1 cellular context compared by ENCODE assay signal in the genomic region with DNA sequence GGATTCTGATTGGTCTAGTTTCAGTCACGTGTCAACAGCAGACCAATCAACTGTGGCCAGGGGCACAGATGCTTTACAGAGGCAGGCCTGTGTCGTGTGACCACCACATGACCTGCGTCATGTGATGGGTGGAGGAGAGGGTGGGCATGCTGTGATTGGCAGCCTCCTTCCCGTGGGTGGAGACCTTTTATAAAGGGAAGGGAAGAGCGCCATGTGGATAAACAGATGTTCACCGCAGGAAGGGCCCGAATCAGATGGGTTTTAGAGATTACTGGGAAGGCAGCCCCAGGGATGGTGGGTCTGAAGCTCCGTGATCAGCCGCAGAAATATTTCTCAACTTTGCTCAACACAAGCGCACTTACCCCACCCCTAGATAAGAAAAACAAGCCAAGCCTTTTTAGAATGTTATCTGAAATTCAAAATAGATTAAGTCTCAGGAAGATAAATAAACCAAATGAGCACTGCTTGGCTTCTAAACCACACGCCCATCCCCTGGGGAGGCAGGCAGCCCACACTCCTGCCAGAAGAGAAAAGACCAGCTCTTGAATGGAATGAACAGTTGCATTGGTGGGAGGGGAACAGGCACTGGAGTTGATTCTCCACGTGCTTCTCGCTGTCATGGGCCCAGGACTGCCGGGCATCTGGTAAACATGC.
TF ChIP-seq lines count a peak whose summit lies in the region.

No MANE protein-coding gene starts in this region.

TF ChIP-seq in K562, 482 proteins besides CTCF, POLR2A, EP300 and RAD21 (continued from another document and continues in another):
- TF ChIP-seq, protein P1, sequence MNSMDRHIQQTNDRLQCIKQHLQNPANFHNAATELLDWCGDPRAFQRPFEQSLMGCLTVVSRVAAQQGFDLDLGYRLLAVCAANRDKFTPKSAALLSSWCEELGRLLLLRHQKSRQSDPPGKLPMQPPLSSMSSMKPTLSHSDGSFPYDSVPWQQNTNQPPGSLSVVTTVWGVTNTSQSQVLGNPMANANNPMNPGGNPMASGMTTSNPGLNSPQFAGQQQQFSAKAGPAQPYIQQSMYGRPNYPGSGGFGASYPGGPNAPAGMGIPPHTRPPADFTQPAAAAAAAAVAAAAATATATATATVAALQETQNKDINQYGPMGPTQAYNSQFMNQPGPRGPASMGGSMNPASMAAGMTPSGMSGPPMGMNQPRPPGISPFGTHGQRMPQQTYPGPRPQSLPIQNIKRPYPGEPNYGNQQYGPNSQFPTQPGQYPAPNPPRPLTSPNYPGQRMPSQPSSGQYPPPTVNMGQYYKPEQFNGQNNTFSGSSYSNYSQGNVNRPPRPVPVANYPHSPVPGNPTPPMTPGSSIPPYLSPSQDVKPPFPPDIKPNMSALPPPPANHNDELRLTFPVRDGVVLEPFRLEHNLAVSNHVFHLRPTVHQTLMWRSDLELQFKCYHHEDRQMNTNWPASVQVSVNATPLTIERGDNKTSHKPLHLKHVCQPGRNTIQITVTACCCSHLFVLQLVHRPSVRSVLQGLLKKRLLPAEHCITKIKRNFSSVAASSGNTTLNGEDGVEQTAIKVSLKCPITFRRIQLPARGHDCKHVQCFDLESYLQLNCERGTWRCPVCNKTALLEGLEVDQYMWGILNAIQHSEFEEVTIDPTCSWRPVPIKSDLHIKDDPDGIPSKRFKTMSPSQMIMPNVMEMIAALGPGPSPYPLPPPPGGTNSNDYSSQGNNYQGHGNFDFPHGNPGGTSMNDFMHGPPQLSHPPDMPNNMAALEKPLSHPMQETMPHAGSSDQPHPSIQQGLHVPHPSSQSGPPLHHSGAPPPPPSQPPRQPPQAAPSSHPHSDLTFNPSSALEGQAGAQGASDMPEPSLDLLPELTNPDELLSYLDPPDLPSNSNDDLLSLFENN (IDR thresholded peaks at IDR 0.05; ENCODE audit: low read depth in 2 of 2, low read length in 2 of 2), result peak in 1 of 2 experiments; percentile 58; a peak in 1 of 4 replicates
- peak; percentile 83 for TF ChIP-seq FOS (IDR thresholded peaks at IDR 0.05; ENCODE audit: extremely low read depth, insufficient read length)
- no peak for TF ChIP-seq ZNF41 (CRISPR knock-in tag; conservative IDR thresholded peaks at IDR 0.05)
- TF ChIP-seq EGR1 (conservative IDR thresholded peaks at IDR 0.05), result peak; percentile 62; the same call in 1 of the 2 replicates
- TF ChIP-seq HDAC6 (IDR thresholded peaks at IDR 0.05; ENCODE audit: low read depth, low read length), result no peak
- TF ChIP-seq ZNF695 (CRISPR knock-in tag; IDR thresholded peaks at IDR 0.05), result no peak
- no peak for TF ChIP-seq ZNF124 (CRISPR knock-in tag; IDR thresholded peaks at IDR 0.05)
- peak; percentile 95 for TF ChIP-seq CBFA2T2 (conservative IDR thresholded peaks at IDR 0.05)
- TF ChIP-seq MXI1 (IDR thresholded peaks at IDR 0.05; ENCODE audit: low read depth, low read length), result no peak
- TF ChIP-seq, protein P2, sequence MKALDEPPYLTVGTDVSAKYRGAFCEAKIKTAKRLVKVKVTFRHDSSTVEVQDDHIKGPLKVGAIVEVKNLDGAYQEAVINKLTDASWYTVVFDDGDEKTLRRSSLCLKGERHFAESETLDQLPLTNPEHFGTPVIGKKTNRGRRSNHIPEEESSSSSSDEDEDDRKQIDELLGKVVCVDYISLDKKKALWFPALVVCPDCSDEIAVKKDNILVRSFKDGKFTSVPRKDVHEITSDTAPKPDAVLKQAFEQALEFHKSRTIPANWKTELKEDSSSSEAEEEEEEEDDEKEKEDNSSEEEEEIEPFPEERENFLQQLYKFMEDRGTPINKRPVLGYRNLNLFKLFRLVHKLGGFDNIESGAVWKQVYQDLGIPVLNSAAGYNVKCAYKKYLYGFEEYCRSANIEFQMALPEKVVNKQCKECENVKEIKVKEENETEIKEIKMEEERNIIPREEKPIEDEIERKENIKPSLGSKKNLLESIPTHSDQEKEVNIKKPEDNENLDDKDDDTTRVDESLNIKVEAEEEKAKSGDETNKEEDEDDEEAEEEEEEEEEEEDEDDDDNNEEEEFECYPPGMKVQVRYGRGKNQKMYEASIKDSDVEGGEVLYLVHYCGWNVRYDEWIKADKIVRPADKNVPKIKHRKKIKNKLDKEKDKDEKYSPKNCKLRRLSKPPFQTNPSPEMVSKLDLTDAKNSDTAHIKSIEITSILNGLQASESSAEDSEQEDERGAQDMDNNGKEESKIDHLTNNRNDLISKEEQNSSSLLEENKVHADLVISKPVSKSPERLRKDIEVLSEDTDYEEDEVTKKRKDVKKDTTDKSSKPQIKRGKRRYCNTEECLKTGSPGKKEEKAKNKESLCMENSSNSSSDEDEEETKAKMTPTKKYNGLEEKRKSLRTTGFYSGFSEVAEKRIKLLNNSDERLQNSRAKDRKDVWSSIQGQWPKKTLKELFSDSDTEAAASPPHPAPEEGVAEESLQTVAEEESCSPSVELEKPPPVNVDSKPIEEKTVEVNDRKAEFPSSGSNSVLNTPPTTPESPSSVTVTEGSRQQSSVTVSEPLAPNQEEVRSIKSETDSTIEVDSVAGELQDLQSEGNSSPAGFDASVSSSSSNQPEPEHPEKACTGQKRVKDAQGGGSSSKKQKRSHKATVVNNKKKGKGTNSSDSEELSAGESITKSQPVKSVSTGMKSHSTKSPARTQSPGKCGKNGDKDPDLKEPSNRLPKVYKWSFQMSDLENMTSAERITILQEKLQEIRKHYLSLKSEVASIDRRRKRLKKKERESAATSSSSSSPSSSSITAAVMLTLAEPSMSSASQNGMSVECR (CRISPR knock-in tag; IDR thresholded peaks at IDR 0.05), result no peak
- no peak for TF ChIP-seq NR2F6 (CRISPR knock-in tag; IDR thresholded peaks at IDR 0.05)
- TF ChIP-seq, protein P3, sequence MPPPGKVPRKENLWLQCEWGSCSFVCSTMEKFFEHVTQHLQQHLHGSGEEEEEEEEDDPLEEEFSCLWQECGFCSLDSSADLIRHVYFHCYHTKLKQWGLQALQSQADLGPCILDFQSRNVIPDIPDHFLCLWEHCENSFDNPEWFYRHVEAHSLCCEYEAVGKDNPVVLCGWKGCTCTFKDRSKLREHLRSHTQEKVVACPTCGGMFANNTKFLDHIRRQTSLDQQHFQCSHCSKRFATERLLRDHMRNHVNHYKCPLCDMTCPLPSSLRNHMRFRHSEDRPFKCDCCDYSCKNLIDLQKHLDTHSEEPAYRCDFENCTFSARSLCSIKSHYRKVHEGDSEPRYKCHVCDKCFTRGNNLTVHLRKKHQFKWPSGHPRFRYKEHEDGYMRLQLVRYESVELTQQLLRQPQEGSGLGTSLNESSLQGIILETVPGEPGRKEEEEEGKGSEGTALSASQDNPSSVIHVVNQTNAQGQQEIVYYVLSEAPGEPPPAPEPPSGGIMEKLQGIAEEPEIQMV (tag; conservative IDR thresholded peaks at IDR 0.05; ENCODE audit: low read depth), result no peak
- TF ChIP-seq BCL6 (CRISPR knock-in tag; IDR thresholded peaks at IDR 0.05), result no peak
- no peak for TF ChIP-seq SMC3 (conservative IDR thresholded peaks at IDR 0.05; ENCODE audit: insufficient read depth, low read depth, low read length)
- TF ChIP-seq, protein P4, sequence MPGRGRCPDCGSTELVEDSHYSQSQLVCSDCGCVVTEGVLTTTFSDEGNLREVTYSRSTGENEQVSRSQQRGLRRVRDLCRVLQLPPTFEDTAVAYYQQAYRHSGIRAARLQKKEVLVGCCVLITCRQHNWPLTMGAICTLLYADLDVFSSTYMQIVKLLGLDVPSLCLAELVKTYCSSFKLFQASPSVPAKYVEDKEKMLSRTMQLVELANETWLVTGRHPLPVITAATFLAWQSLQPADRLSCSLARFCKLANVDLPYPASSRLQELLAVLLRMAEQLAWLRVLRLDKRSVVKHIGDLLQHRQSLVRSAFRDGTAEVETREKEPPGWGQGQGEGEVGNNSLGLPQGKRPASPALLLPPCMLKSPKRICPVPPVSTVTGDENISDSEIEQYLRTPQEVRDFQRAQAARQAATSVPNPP (IDR thresholded peaks at IDR 0.05; ENCODE audit: borderline replicate concordance, insufficient read depth, insufficient read length), result no peak
- TF ChIP-seq PTBP1 (IDR thresholded peaks at IDR 0.05; ENCODE audit: low read depth, low read length), result no peak
- TF ChIP-seq TAF1 (IDR thresholded peaks at IDR 0.05; ENCODE audit: control insufficient read depth, extremely low read depth, insufficient read depth, low read length, severe bottlenecking), result no peak
- no peak; the same call in 1 of the 2 replicates for TF ChIP-seq KLF6 (CRISPR knock-in tag; IDR thresholded peaks at IDR 0.05; ENCODE audit: borderline replicate concordance)
- no peak for TF ChIP-seq LARP7 (IDR thresholded peaks at IDR 0.05)
- TF ChIP-seq, protein P5, sequence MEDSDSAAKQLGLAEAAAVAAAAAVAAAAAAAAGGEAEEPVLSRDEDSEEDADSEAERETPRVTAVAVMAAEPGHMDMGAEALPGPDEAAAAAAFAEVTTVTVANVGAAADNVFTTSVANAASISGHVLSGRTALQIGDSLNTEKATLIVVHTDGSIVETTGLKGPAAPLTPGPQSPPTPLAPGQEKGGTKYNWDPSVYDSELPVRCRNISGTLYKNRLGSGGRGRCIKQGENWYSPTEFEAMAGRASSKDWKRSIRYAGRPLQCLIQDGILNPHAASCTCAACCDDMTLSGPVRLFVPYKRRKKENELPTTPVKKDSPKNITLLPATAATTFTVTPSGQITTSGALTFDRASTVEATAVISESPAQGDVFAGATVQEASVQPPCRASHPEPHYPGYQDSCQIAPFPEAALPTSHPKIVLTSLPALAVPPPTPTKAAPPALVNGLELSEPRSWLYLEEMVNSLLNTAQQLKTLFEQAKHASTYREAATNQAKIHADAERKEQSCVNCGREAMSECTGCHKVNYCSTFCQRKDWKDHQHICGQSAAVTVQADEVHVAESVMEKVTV (CRISPR knock-in tag; IDR thresholded peaks at IDR 0.05), result no peak
- no peak for TF ChIP-seq YY1 (IDR thresholded peaks at IDR 0.05; ENCODE audit: borderline replicate concordance in 1 of 3, control insufficient read depth in 1 of 3, extremely low read depth in 1 of 3, insufficient read depth in 3 of 3, insufficient read length in 1 of 3, insufficient replicate concordance in 2 of 3, low read depth in 1 of 3, low read length in 2 of 3)
- TF ChIP-seq, protein P6, sequence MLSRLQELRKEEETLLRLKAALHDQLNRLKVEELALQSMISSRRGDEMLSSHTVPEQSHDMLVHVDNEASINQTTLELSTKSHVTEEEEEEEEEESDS (CRISPR knock-in tag; IDR thresholded peaks at IDR 0.05), result no peak
- TF ChIP-seq, protein P7, sequence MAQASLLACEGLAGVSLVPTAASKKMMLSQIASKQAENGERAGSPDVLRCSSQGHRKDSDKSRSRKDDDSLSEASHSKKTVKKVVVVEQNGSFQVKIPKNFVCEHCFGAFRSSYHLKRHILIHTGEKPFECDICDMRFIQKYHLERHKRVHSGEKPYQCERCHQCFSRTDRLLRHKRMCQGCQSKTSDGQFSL (CRISPR knock-in tag; IDR thresholded peaks at IDR 0.05), result no peak
- TF ChIP-seq, protein P7 (tag; IDR thresholded peaks at IDR 0.05), result no peak
- peak; percentile 44 for TF ChIP-seq HCFC1 (IDR thresholded peaks at IDR 0.05; ENCODE audit: low read depth, low read length)
- peak; percentile 66 for TF ChIP-seq ESRRA (IDR thresholded peaks at IDR 0.05; ENCODE audit: borderline replicate concordance, low read depth)
- TF ChIP-seq, protein P8, sequence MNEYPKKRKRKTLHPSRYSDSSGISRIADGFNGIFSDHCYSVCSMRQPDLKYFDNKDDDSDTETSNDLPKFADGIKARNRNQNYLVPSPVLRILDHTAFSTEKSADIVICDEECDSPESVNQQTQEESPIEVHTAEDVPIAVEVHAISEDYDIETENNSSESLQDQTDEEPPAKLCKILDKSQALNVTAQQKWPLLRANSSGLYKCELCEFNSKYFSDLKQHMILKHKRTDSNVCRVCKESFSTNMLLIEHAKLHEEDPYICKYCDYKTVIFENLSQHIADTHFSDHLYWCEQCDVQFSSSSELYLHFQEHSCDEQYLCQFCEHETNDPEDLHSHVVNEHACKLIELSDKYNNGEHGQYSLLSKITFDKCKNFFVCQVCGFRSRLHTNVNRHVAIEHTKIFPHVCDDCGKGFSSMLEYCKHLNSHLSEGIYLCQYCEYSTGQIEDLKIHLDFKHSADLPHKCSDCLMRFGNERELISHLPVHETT (CRISPR knock-in tag; conservative IDR thresholded peaks at IDR 0.05 in 1 of 2, IDR thresholded peaks at IDR 0.05 in 1 of 2), result no peak
- peak; percentile 74 for TF ChIP-seq TAL1 (IDR thresholded peaks at IDR 0.05)
- TF ChIP-seq ESRRB (CRISPR knock-in tag; IDR thresholded peaks at IDR 0.05; ENCODE audit: borderline replicate concordance), result no peak
- TF ChIP-seq ZNF830 (CRISPR knock-in tag; IDR thresholded peaks at IDR 0.05), result no peak
- no peak for TF ChIP-seq ZKSCAN8 (CRISPR knock-in tag; IDR thresholded peaks at IDR 0.05)
- TF ChIP-seq, protein P9, sequence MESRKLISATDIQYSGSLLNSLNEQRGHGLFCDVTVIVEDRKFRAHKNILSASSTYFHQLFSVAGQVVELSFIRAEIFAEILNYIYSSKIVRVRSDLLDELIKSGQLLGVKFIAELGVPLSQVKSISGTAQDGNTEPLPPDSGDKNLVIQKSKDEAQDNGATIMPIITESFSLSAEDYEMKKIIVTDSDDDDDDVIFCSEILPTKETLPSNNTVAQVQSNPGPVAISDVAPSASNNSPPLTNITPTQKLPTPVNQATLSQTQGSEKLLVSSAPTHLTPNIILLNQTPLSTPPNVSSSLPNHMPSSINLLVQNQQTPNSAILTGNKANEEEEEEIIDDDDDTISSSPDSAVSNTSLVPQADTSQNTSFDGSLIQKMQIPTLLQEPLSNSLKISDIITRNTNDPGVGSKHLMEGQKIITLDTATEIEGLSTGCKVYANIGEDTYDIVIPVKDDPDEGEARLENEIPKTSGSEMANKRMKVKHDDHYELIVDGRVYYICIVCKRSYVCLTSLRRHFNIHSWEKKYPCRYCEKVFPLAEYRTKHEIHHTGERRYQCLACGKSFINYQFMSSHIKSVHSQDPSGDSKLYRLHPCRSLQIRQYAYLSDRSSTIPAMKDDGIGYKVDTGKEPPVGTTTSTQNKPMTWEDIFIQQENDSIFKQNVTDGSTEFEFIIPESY (CRISPR knock-in tag; IDR thresholded peaks at IDR 0.05), result no peak
- TF ChIP-seq IRF2 (CRISPR knock-in tag; IDR thresholded peaks at IDR 0.05), result no peak
- TF ChIP-seq ZNF184 (CRISPR knock-in tag; IDR thresholded peaks at IDR 0.05), result no peak
- no peak; the same call in 1 of the 2 replicates for TF ChIP-seq MTA3 (IDR thresholded peaks at IDR 0.05; ENCODE audit: borderline replicate concordance)
- TF ChIP-seq ATF1 (CRISPR knock-in tag; IDR thresholded peaks at IDR 0.05), result no peak
- TF ChIP-seq ATF1 (tag; IDR thresholded peaks at IDR 0.05), result peak; percentile 84
- TF ChIP-seq SOX6 (IDR thresholded peaks at IDR 0.05), result peak; percentile 77; the same call in 1 of the 2 replicates
- TF ChIP-seq FOXK2 (conservative IDR thresholded peaks at IDR 0.05 in 1 of 2, IDR thresholded peaks at IDR 0.05 in 1 of 2; ENCODE audit: low read depth in 2 of 2), result peak; percentile 17 to 55; a peak in 2 of 4 replicates
- TF ChIP-seq U2AF2 (optimal IDR thresholded peaks at IDR 0.05; ENCODE audit: low read depth, low read length), result no peak
- TF ChIP-seq HIVEP1 (CRISPR knock-in tag; IDR thresholded peaks at IDR 0.05), result no peak
- no peak for TF ChIP-seq ZNF445 (CRISPR knock-in tag; IDR thresholded peaks at IDR 0.05; ENCODE audit: low read depth)
- no peak for TF ChIP-seq MTF1 (CRISPR knock-in tag; IDR thresholded peaks at IDR 0.05; ENCODE audit: borderline replicate concordance)
